Comparison of ENCODE assay signal across 8 cellular contexts in genomic region chr11:95791385-95792033, GRCh38. TPM values are rescaled to one million over a fixed set of nuclear protein-coding genes. Genes with fewer than 3 reads are reported as not detected.
DNase-seq lines count a peak whose midpoint lies in the region; ATAC-seq and TF ChIP-seq lines count a peak whose summit lies in the region.

No MANE protein-coding gene starts in this region.

- peak overlapping the region; percentile 95 for H3K4me3 Mint-ChIP-seq in activated CD4-positive, alpha-beta memory T cell treated with anti-CD3 and anti-CD28 coated beads for 36 hours

- peaks cover 14 to 33% of the 10 kb centered on the region in 2 experiments for H3K4me1 ChIP-seq in SK-N-SH (ENCODE audit: control insufficient read depth in 1 of 2, insufficient read depth in 2 of 2, low read depth in 1 of 2, low read length in 1 of 2)
- H3K4me1 ChIP-seq in iPS-20b (ENCODE audit: insufficient read depth, low read length), result peaks cover 7% of the 10 kb centered on the region; the same call in 1 of the 2 replicates
- peaks cover 2 to 30% (median 25%) of the 10 kb centered on the region in 5 donors for H3K4me1 ChIP-seq in subcutaneous abdominal adipose tissue (ENCODE audit: control insufficient read depth in 5 of 5, insufficient read depth in 5 of 5, low read length in 5 of 5)

- no peaks in the 10 kb centered on the region for H3K27me3 ChIP-seq in SK-N-SH (ENCODE audit: insufficient read depth)
- H3K27me3 ChIP-seq in iPS-20b (ENCODE audit: insufficient read depth, low read length), result no peaks in the 10 kb centered on the region
- no peaks in the 10 kb centered on the region for H3K27me3 ChIP-seq in subcutaneous abdominal adipose tissue (ENCODE audit: control insufficient read depth in 5 of 5, insufficient read depth in 4 of 5, low read length in 5 of 5)

- H3K9me3 Mint-ChIP-seq in activated CD4-positive, alpha-beta memory T cell treated with anti-CD3 and anti-CD28 coated beads for 36 hours, result no peaks in the 10 kb centered on the region

- CTCF ChIA-PET in SK-N-SH (lab: Yijun Ruan, JAX), result interaction anchor here (1.2 to 2.7 kb wide), 4 partner anchors 45 to 637 kb away, joined by 3 to 10 read pairs (median 4); partner anchors contain the start of genes CCDC82, JRKL and MAML2
- CTCF ChIA-PET in activated CD4-positive, alpha-beta memory T cell treated with anti-CD3 and anti-CD28 coated beads for 36 hours (lab: Charles Lee), result interaction anchor here (0.9 to 3.0 kb wide), 10 partner anchors 10 to 673 kb away, joined by 3 to 9 read pairs (median 4); partner anchors contain the start of genes CCDC82, JRKL, MAML2 and SESN3

- H3K36me3 ChIP-seq in SK-N-SH (replicated peaks in 1 of 2; ENCODE audit: control insufficient read depth in 1 of 2, insufficient read depth in 2 of 2, low read length in 1 of 2) (peaks cover 11 to 13% of the 10 kb centered on the region in 2 experiments), iPS-20b (ENCODE audit: insufficient read depth, low read depth, low read length) (peaks cover 16% of the 10 kb centered on the region), subcutaneous abdominal adipose tissue (ENCODE audit: control insufficient read depth in 5 of 5, insufficient read depth in 5 of 5, low read length in 5 of 5) (peaks cover 0 to 5% (median 4%) of the 10 kb centered on the region in 5 donors)

- H3K4me2 ChIP-seq in SK-N-SH, result peak overlapping the region; percentile 94

- peak overlapping the region; percentile 92; the same call in 1 of the 2 replicates for H2AFZ ChIP-seq in SK-N-SH (ENCODE audit: low read depth)

- no peaks in the 10 kb centered on the region for H3K9me2 ChIP-seq in SK-N-SH

- peaks cover 4% of the 10 kb centered on the region; the same call in 1 of the 2 replicates for H4K20me1 ChIP-seq in SK-N-SH (ENCODE audit: insufficient read depth)

- H3K27ac ChIP-seq in SK-N-SH (ENCODE audit: low read depth in 2 of 2, low read length in 1 of 2), result peak overlapping the region; percentile 43 to 97; a peak in 2 of 4 replicates
- no peak overlapping the region for H3K27ac ChIP-seq in iPS-20b (ENCODE audit: low read length)
- peak overlapping the region; percentile 99 for H3K27ac ChIP-seq in subcutaneous abdominal adipose tissue (ENCODE audit: low read depth, low read length)

- intact Hi-C loops in activated CD4-positive, alpha-beta memory T cell treated with anti-CD3 and anti-CD28 coated beads for 36 hours (cut with micrococcal nuclease), result loop anchor here (2.0 to 5.0 kb wide), 6 partner anchors 131 to 1663 kb away; partner anchors contain the start of genes ANKRD49, CWC15, KDM4D and MRE11

- H3K9ac ChIP-seq in SK-N-SH, result peak overlapping the region; percentile 93
- H3K9ac ChIP-seq in iPS-20b (ENCODE audit: low read depth, low read length), result peak overlapping the region; percentile 98
- H3K9ac ChIP-seq in subcutaneous abdominal adipose tissue (ENCODE audit: low read length in 5 of 5), result peak overlapping the region; percentile 38 to 97 (median 92)

- peaks cover 47% of the 10 kb centered on the region for H3K36me3 Mint-ChIP-seq in activated CD4-positive, alpha-beta memory T cell treated with anti-CD3 and anti-CD28 coated beads for 36 hours

- no peak for DNase-seq in SK-N-SH
- DNase-seq in activated CD4-positive, alpha-beta memory T cell treated with anti-CD3 and anti-CD28 coated beads for 36 hours, result no peak
- no peak for DNase-seq in HUDEP-2 (lab: John Stamatoyannopoulos, UW; ENCODE audit: unreplicated experiment in 76 of 76)

- ATAC-seq in SK-N-SH treated with all-trans-retinoic acid at 6 μM for 48 hours, result no peak
- no peak for ATAC-seq in HG03025 (IDR thresholded peaks at IDR 0.05; ENCODE audit: low FRiP score, unreplicated experiment)
- no peak for ATAC-seq in HG02623 (IDR thresholded peaks at IDR 0.05; ENCODE audit: unreplicated experiment)

- peak overlapping the region; percentile 84 to 96 for H3K4me3 ChIP-seq in SK-N-SH (ENCODE audit: low read depth in 2 of 2, low read length in 1 of 2)
- peak overlapping the region; percentile 94 for H3K4me3 ChIP-seq in iPS-20b (ENCODE audit: low read length)
- peak overlapping the region; percentile 93 to 98 (median 97) for H3K4me3 ChIP-seq in subcutaneous abdominal adipose tissue (ENCODE audit: low read depth in 1 of 5, low read length in 5 of 5)

- 41% methylated on average over 15 of the region's 15 CpGs for WGBS in SK-N-SH (ENCODE audit: low lambda C conversion rate)

- no peaks in the 10 kb centered on the region for H3K27me3 Mint-ChIP-seq in activated CD4-positive, alpha-beta memory T cell treated with anti-CD3 and anti-CD28 coated beads for 36 hours

- TF ChIP-seq RAD21 in SK-N-SH (IDR thresholded peaks at IDR 0.05; ENCODE audit: low read length), result no peak

- H3F3A ChIP-seq in SK-N-SH (replicated peaks; ENCODE audit: insufficient read depth), result peaks cover 8% of the 10 kb centered on the region

- H3K9me3 ChIP-seq in SK-N-SH (no peaks in the 10 kb centered on the region), iPS-20b (ENCODE audit: insufficient read depth, low read depth, low read length) (no peaks in the 10 kb centered on the region), subcutaneous abdominal adipose tissue (ENCODE audit: control insufficient read depth in 5 of 5, low read length in 5 of 5) (no peaks in the 10 kb centered on the region)

- TF ChIP-seq CTCF in SK-N-SH (IDR thresholded peaks at IDR 0.05), result no peak

- peaks cover 52% of the 10 kb centered on the region for H3K4me1 Mint-ChIP-seq in activated CD4-positive, alpha-beta memory T cell treated with anti-CD3 and anti-CD28 coated beads for 36 hours (ENCODE audit: low read depth)

- peaks cover 85% of the 10 kb centered on the region for H3K79me2 ChIP-seq in SK-N-SH (ENCODE audit: insufficient read depth)

- TF ChIP-seq EP300 in SK-N-SH (IDR thresholded peaks at IDR 0.05; ENCODE audit: borderline replicate concordance in 1 of 2, low read depth in 1 of 2, low read length in 1 of 2), result no peak

- H3K27ac Mint-ChIP-seq in activated CD4-positive, alpha-beta memory T cell treated with anti-CD3 and anti-CD28 coated beads for 36 hours, result peak overlapping the region; percentile 100

- POLR2A ChIA-PET in SK-N-SH (lab: Yijun Ruan, JAX), result interaction anchor here (0.7 kb wide), 1 partner anchor 131 kb away, joined by 3 read pairs; no protein-coding TSS in a partner anchor
- POLR2A ChIA-PET in activated CD4-positive, alpha-beta memory T cell treated with anti-CD3 and anti-CD28 coated beads for 36 hours (lab: Charles Lee), result interaction anchor here (0.8 to 3.1 kb wide), 6 partner anchors 41 to 724 kb away, joined by 3 to 23 read pairs (median 10); partner anchors contain the start of genes CCDC82, JRKL, MAML2 and SRSF8

TF ChIP-seq in SK-N-SH, 30 proteins besides CTCF, POLR2A, EP300 and RAD21 (continues in another document):
- TF ChIP-seq SIN3A (IDR thresholded peaks at IDR 0.05; ENCODE audit: borderline replicate concordance, low read depth, low read length), result peak; percentile 2; the same call in 1 of the 2 replicates
- TF ChIP-seq FOXJ3 (CRISPR knock-in tag; IDR thresholded peaks at IDR 0.05), result no peak
- no peak for TF ChIP-seq ZBTB33 (IDR thresholded peaks at IDR 0.05; ENCODE audit: borderline replicate concordance, low read depth)

TF ChIP-seq in SK-N-SH treated with all-trans-retinoic acid at 6 μM for 48 hours, 23 proteins besides CTCF, POLR2A, EP300 and RAD21:
- TF ChIP-seq, protein P1, sequence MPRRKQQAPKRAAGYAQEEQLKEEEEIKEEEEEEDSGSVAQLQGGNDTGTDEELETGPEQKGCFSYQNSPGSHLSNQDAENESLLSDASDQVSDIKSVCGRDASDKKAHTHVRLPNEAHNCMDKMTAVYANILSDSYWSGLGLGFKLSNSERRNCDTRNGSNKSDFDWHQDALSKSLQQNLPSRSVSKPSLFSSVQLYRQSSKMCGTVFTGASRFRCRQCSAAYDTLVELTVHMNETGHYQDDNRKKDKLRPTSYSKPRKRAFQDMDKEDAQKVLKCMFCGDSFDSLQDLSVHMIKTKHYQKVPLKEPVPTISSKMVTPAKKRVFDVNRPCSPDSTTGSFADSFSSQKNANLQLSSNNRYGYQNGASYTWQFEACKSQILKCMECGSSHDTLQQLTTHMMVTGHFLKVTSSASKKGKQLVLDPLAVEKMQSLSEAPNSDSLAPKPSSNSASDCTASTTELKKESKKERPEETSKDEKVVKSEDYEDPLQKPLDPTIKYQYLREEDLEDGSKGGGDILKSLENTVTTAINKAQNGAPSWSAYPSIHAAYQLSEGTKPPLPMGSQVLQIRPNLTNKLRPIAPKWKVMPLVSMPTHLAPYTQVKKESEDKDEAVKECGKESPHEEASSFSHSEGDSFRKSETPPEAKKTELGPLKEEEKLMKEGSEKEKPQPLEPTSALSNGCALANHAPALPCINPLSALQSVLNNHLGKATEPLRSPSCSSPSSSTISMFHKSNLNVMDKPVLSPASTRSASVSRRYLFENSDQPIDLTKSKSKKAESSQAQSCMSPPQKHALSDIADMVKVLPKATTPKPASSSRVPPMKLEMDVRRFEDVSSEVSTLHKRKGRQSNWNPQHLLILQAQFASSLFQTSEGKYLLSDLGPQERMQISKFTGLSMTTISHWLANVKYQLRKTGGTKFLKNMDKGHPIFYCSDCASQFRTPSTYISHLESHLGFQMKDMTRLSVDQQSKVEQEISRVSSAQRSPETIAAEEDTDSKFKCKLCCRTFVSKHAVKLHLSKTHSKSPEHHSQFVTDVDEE (CRISPR knock-in tag; IDR thresholded peaks at IDR 0.05), result no peak
- TF ChIP-seq OSR1 (CRISPR knock-in tag; IDR thresholded peaks at IDR 0.05) (no peak), ZFP30 (CRISPR knock-in tag; IDR thresholded peaks at IDR 0.05) (no peak), SNAI2 (CRISPR knock-in tag; IDR thresholded peaks at IDR 0.05) (no peak), RARB (CRISPR knock-in tag; IDR thresholded peaks at IDR 0.05) (no peak), ZC3H10 (CRISPR knock-in tag; IDR thresholded peaks at IDR 0.05) (no peak), TCF4 (CRISPR knock-in tag; IDR thresholded peaks at IDR 0.05; ENCODE audit: borderline replicate concordance) (no peak), ZNF565 (CRISPR knock-in tag; conservative IDR thresholded peaks at IDR 0.05; ENCODE audit: low read depth) (no peak)
TF ChIP-seq in SK-N-SH treated with all-trans-retinoic acid at 6 μM for 48 hours: peak in this region for 0.

RNA-seq across cellular contexts. Expression of gene CEP57, which starts 1.2 kb away (rescaled TPM):
- polyA plus RNA-seq in SK-N-SH (2012; rRNA removed), result 12.2 and 16.0 TPM in 2 replicates
- polyA plus RNA-seq in SK-N-SH (2012; cell fraction: cytosol; rRNA removed), result 15.7 and 16.7 TPM in 2 replicates
- 14.1 and 26.0 TPM in 2 replicates for polyA plus RNA-seq in SK-N-SH (2012; cell fraction: nucleus; rRNA removed)
- total RNA-seq in activated CD4-positive, alpha-beta memory T cell treated with anti-CD3 and anti-CD28 coated beads for 36 hours, result 100 to 1,000 TPM; 115 to 117 TPM

RNA-seq across cellular contexts. Expression of gene FAM76B, which starts 1.9 kb away (rescaled TPM):
- polyA plus RNA-seq in SK-N-SH (2012; rRNA removed), result 15.4 and 23.2 TPM in 2 replicates
- polyA plus RNA-seq in SK-N-SH (2012; cell fraction: cytosol; rRNA removed), result 10.6 and 10.7 TPM in 2 replicates
- polyA plus RNA-seq in SK-N-SH (2012; cell fraction: nucleus; rRNA removed), result 62.1 and 78.6 TPM in 2 replicates
- 10 to 100 TPM; 45.0 to 45.9 TPM for total RNA-seq in activated CD4-positive, alpha-beta memory T cell treated with anti-CD3 and anti-CD28 coated beads for 36 hours
